Comparison of ENCODE assay signal across 23 cellular contexts in the genomic region with DNA sequence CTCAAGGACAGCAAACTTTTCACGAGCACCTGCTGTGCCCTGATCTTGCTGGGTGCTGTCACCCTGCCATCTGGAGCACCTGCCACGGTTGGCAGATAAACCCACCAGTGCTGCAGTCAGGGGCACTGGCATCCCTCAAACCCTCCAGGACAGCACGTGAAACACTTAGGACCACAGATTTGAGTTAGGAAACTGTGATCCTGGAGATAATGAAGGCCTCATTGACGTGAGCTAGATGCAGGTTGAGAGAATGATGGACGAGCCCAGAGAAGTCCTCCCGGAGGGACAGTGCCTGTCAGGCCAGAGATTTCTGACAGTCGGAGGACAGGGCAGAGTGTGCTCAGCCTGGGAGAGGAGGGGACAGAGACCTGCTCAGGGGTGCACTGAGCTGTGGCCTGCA.
DNase-seq lines count a peak whose midpoint lies in the region; ATAC-seq and TF ChIP-seq lines count a peak whose summit lies in the region.
"Had no signal": no experiment of that assay in that cellular context is flagged by ENCODE, and none has a peak within 500 bp of the region (broad histone marks: within the 10 kb centered on the region; RNA-seq: fewer than 3 reads in every experiment).

No MANE protein-coding gene starts in this region.

- no peaks in the 10 kb centered on the region for H3K27me3 ChIP-seq in upper lobe of right lung
- H3K27me3 ChIP-seq: BE2C had no signal

- H3K27me3 Mint-ChIP-seq in activated naive CD8-positive, alpha-beta T cell treated with anti-CD3 and anti-CD28 coated beads, Interleukin-2, amount 50 U/mL, for 24 hours: peaks cover 5% of the 10 kb centered on the region

- no peak overlapping the region for H3K4me3 ChIP-seq in upper lobe of right lung
- H3K4me3 ChIP-seq: GM12878 had no signal

- H3K4me1 Mint-ChIP-seq in activated naive CD8-positive, alpha-beta T cell treated with anti-CD3 and anti-CD28 coated beads, Interleukin-2, amount 50 U/mL, for 24 hours: no peaks in the 10 kb centered on the region
- H3K4me1 Mint-ChIP-seq: CD4-positive, CD25-positive, alpha-beta regulatory T cell; CD8-positive, alpha-beta memory T cell had no signal

- H3K27ac Mint-ChIP-seq in activated naive CD8-positive, alpha-beta T cell treated with anti-CD3 and anti-CD28 coated beads, Interleukin-2, amount 50 U/mL, for 24 hours: no peak overlapping the region
- H3K27ac Mint-ChIP-seq: CD4-positive, CD25-positive, alpha-beta regulatory T cell; CD8-positive, alpha-beta memory T cell; HFFc6 had no signal

- peak; percentile 21 for DNase-seq in activated CD8-positive, alpha-beta memory T cell treated with anti-CD3 and anti-CD28 coated beads for 24 hours
- DNase-seq in activated CD8-positive, alpha-beta memory T cell treated with anti-CD3 and anti-CD28 coated beads, Interleukin-2, amount 50 U/mL, for 48 hours: no peak
- DNase-seq in NCI-H2171 treated with DMSO at 0.1 percent for 48 hours (lab: John Stamatoyannopoulos, UW): peak; percentile 63
- DNase-seq in SK-N-DZ (ENCODE audit: low spot score): peak; percentile 34
- DNase-seq in upper lobe of right lung: no peak
- DNase-seq in activated naive CD8-positive, alpha-beta T cell treated with anti-CD3 and anti-CD28 coated beads, Interleukin-2, amount 50 U/mL, for 24 hours: no peak
- DNase-seq in activated naive CD4-positive, alpha-beta T cell (lab: John Stamatoyannopoulos, UW): no peak
- DNase-seq: ACHN; BE2C; C1 segment of cervical spinal cord; CD4-positive, CD25-positive, alpha-beta regulatory T cell; CD8-positive, alpha-beta memory T cell; COR-L47; DMS 273 treated with DMSO at 0.1 percent for 48 hours; DMS53; DND-41; EL; GOT3; H7; HFFc6 had no signal

- no peaks in the 10 kb centered on the region for H3K36me3 Mint-ChIP-seq in activated naive CD8-positive, alpha-beta T cell treated with anti-CD3 and anti-CD28 coated beads, Interleukin-2, amount 50 U/mL, for 24 hours (ENCODE audit: low read depth)
- H3K36me3 Mint-ChIP-seq: CD4-positive, CD25-positive, alpha-beta regulatory T cell; CD8-positive, alpha-beta memory T cell had no signal

- intact Hi-C loops in upper lobe of right lung (cut with DNase I): no loop called here

- H3K4me1 ChIP-seq in upper lobe of right lung: no peaks in the 10 kb centered on the region
- H3K4me1 ChIP-seq: BE2C had no signal

- no peaks in the 10 kb centered on the region for H3K9me3 Mint-ChIP-seq in activated naive CD8-positive, alpha-beta T cell treated with anti-CD3 and anti-CD28 coated beads, Interleukin-2, amount 50 U/mL, for 24 hours
- H3K9me3 Mint-ChIP-seq: HFFc6 had no signal

- peak; percentile 27 for ATAC-seq in upper lobe of right lung
- ATAC-seq in activated naive CD8-positive, alpha-beta T cell treated with anti-CD3 and anti-CD28 coated beads, Interleukin-2, amount 50 U/mL, for 24 hours: no peak
- ATAC-seq: GM12878, HCT116 had no signal

- no peak overlapping the region for H3K27ac ChIP-seq in upper lobe of right lung
- H3K27ac ChIP-seq: HL-60 had no signal

- H3K36me3 ChIP-seq in upper lobe of right lung: no peaks in the 10 kb centered on the region
- H3K36me3 ChIP-seq: BE2C had no signal

- no peaks in the 10 kb centered on the region for H3K9me3 ChIP-seq in upper lobe of right lung
- H3K9me3 ChIP-seq: BE2C had no signal

- no peak for TF ChIP-seq CTCF in upper lobe of right lung (IDR thresholded peaks at IDR 0.05)

- H3K4me3 Mint-ChIP-seq in activated naive CD8-positive, alpha-beta T cell treated with anti-CD3 and anti-CD28 coated beads, Interleukin-2, amount 50 U/mL, for 24 hours: no peak overlapping the region
- H3K4me3 Mint-ChIP-seq: CD4-positive, CD25-positive, alpha-beta regulatory T cell; CD8-positive, alpha-beta memory T cell; HFFc6 had no signal

Comparison
In these comparisons a context has a peak if more than half of its experiments do, and no peak if none do; other contexts are left out.
1. DNase-seq: peak in activated CD8-positive, alpha-beta memory T cell treated with anti-CD3 and anti-CD28 coated beads for 24 hours (single experiment), NCI-H2171 treated with DMSO at 0.1 percent for 48 hours (single experiment) and SK-N-DZ (single experiment); none in activated CD8-positive, alpha-beta memory T cell treated with anti-CD3 and anti-CD28 coated beads, Interleukin-2, amount 50 U/mL, for 48 hours (single experiment), upper lobe of right lung (single experiment), activated naive CD8-positive, alpha-beta T cell treated with anti-CD3 and anti-CD28 coated beads, Interleukin-2, amount 50 U/mL, for 24 hours (single experiment) and activated naive CD4-positive, alpha-beta T cell (0 of 4).